In the genomic region with DNA sequence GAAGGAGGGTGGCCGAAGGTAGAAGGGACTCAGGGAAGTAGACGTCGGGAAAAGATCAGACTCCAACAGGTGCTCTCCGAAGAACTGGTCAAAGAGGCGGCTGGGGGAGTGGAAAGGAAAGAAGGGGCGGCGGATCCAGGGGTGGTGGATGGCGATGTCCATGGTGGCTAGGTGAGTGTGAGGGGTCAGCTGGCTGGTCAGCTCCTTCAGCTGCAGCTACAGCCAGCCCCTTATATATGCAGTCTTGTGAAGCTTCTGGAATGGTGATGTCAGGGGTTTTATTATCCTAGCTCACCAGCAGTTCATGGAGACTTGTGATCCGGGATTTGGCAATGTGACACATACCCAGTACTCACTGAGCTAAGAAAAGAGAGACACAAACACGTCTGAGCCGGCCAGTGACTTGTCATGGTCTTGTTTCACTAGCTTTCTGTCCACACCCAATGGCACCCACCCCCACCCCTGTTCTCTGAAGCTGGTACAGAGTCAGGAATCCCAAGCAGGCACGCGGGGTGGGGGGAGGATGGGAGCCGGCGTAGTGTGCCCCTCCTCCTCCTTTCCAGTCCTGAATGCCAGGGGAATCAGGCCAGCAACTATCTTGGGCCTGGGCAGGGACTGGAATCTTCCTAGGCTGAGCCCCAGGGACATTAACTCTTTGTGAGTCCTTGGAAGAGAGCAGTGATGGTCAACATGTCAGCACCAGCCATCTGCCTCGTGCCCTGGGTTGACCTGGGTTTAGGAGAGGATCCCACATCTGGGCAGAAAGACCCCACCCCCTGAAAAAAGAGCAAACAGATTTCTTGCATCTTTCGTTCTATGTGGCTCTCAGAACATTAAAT, we compare ENCODE assay signal across 8 cellular contexts. TPM values are rescaled to one million over a fixed set of nuclear protein-coding genes. Genes with fewer than 3 reads are reported as not detected.
DNase-seq lines count a peak whose midpoint lies in the region; ATAC-seq and TF ChIP-seq lines count a peak whose summit lies in the region.

A gene with protein sequence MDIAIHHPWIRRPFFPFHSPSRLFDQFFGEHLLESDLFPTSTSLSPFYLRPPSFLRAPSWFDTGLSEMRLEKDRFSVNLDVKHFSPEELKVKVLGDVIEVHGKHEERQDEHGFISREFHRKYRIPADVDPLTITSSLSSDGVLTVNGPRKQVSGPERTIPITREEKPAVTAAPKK (minus strand): TSS at position 208 of the 839 bp plus-strand sequence. CDS start 46 bp downstream, at position 162.

- H4K20me1 ChIP-seq in PC-3 (ENCODE audit: low read length): no peaks in the 10 kb centered on the region

- peak within 1 kb of the TSS; percentile 46 to 73 for H3K4ac ChIP-seq in mesenchymal stem cell (ENCODE audit: low read depth in 1 of 2, low read length in 2 of 2)

- BruUV-seq in PC-3 (replicated peaks; lab: Mats Ljungman, UMichigan): no TSS peak

- no peak within 1 kb of the TSS for H3K4me3 ChIP-seq in PC-3 (ENCODE audit: low read length)
- peak within 1 kb of the TSS in 1 of 2 experiments; percentile 86 for H3K4me3 ChIP-seq in mesenchymal stem cell (ENCODE audit: insufficient read depth in 1 of 2, low read depth in 1 of 2, low read length in 2 of 2)

- H3K14ac ChIP-seq in mesenchymal stem cell (ENCODE audit: low read length in 2 of 2): no peak within 1 kb of the TSS

- POLR2A ChIA-PET in PC-3 (lab: Charles Lee; ENCODE audit: unreplicated experiment): no interaction called here

- H2BK120ac ChIP-seq in mesenchymal stem cell (ENCODE audit: low read depth, low read length): peak within 1 kb of the TSS; percentile 27

- no peak within 1 kb of the TSS for H2BK5ac ChIP-seq in mesenchymal stem cell (ENCODE audit: low read depth, low read length, poor library complexity, severe bottlenecking)

- peak within 1 kb of the TSS; percentile 19 to 70 for H3K18ac ChIP-seq in mesenchymal stem cell (ENCODE audit: low read depth in 1 of 2, low read length in 2 of 2)

- H3K27ac ChIP-seq in PC-3 (ENCODE audit: low read length): no peak within 1 kb of the TSS
- peak within 1 kb of the TSS; percentile 65 for H3K27ac ChIP-seq in epithelial cell of prostate
- no peak within 1 kb of the TSS for H3K27ac ChIP-seq in mesenchymal stem cell (ENCODE audit: low read length, poor library complexity, severe bottlenecking)

- ATAC-seq in PC-3: peak; percentile 65
- ATAC-seq in GM19395 (IDR thresholded peaks at IDR 0.05; ENCODE audit: unreplicated experiment): no peak
- ATAC-seq in GM21381 (IDR thresholded peaks at IDR 0.05; ENCODE audit: unreplicated experiment): no peak
- no peak for ATAC-seq in HG02884 (IDR thresholded peaks at IDR 0.05; ENCODE audit: unreplicated experiment)

- H3K4me1 ChIP-seq in PC-3 (ENCODE audit: insufficient read depth, low read length): peaks cover 6% of the 10 kb centered on the region
- peaks cover 10% of the 10 kb centered on the region for H3K4me1 ChIP-seq in mesenchymal stem cell (ENCODE audit: control insufficient read depth, insufficient read depth, low read depth, low read length)

- peak within 1 kb of the TSS; percentile 54 for H3K4me2 ChIP-seq in PC-3 (ENCODE audit: low read length)
- H3K4me2 ChIP-seq in mesenchymal stem cell (ENCODE audit: low read length, poor library complexity, severe bottlenecking): peak within 1 kb of the TSS; percentile 26

- no peaks in the 10 kb centered on the region for H3K27me3 ChIP-seq in PC-3 (ENCODE audit: low read length)
- peaks cover 0 to 17% of the 10 kb centered on the region in 2 experiments for H3K27me3 ChIP-seq in mesenchymal stem cell (ENCODE audit: control insufficient read depth in 1 of 2, insufficient read depth in 1 of 2, low read length in 2 of 2)

- peak within 1 kb of the TSS; percentile 77 for H4K91ac ChIP-seq in mesenchymal stem cell (ENCODE audit: low read length)

- 57% methylated on average over 17 of the region's 17 CpGs for WGBS in mesenchymal stem cell

- H3K36me3 ChIP-seq in PC-3 (ENCODE audit: low read depth, low read length) (no peaks in the 10 kb centered on the region), mesenchymal stem cell (ENCODE audit: control insufficient read depth in 1 of 2, insufficient read depth in 2 of 2, low read depth in 1 of 2, low read length in 2 of 2) (peaks cover 0 to 51% of the 10 kb centered on the region in 2 experiments)

- DNase-seq in PC-3: peak; percentile 61
- peak; percentile 97 for DNase-seq in epithelial cell of prostate (ENCODE audit: low read depth, low spot score)
- peak; percentile 84 for DNase-seq in mesenchymal stem cell
- DNase-seq in type B pancreatic cell (ENCODE audit: extremely low spot score, unreplicated experiment): no peak
- DNase-seq in NCI-H1092 (lab: John Stamatoyannopoulos, UW): no peak

- H3K79me2 ChIP-seq in PC-3 (ENCODE audit: low read length): no peaks in the 10 kb centered on the region

- H3K4me3 Mint-ChIP-seq in type B pancreatic cell: no peak within 1 kb of the TSS

- H3K9me2 ChIP-seq in PC-3 (replicated peaks; ENCODE audit: low read length): no peaks in the 10 kb centered on the region

- H4K8ac ChIP-seq in mesenchymal stem cell (ENCODE audit: low read length): peak within 1 kb of the TSS; percentile 78

- H3K9ac ChIP-seq in PC-3 (ENCODE audit: low read length): no peak within 1 kb of the TSS
- H3K9ac ChIP-seq in mesenchymal stem cell (ENCODE audit: low read length): peak within 1 kb of the TSS; percentile 97

- intact Hi-C loops in PC-3 (cut with micrococcal nuclease): no loop called here

- no peaks in the 10 kb centered on the region for H3K79me1 ChIP-seq in mesenchymal stem cell (replicated peaks; ENCODE audit: low read length, poor library complexity, severe bottlenecking)

- TF ChIP-seq CTCF in PC-3 (conservative IDR thresholded peaks at IDR 0.05; ENCODE audit: low read depth, low read length) (no peak), type B pancreatic cell (conservative IDR thresholded peaks at IDR 0.05) (no peak)

- peak within 1 kb of the TSS in 1 of 2 experiments; percentile 70 for H2BK12ac ChIP-seq in mesenchymal stem cell (ENCODE audit: low read length in 2 of 2)

- H2AFZ ChIP-seq in PC-3 (ENCODE audit: low read length): peak within 1 kb of the TSS; percentile 69
- H2AFZ ChIP-seq in mesenchymal stem cell (ENCODE audit: low read depth, low read length): no peak within 1 kb of the TSS

- peak within 1 kb of the TSS; percentile 46 for H3K27ac Mint-ChIP-seq in type B pancreatic cell

- H3F3A ChIP-seq in PC-3 (ENCODE audit: low read length, unreplicated experiment): no peaks in the 10 kb centered on the region

- H3K9me3 ChIP-seq in PC-3 (ENCODE audit: low read length) (no peaks in the 10 kb centered on the region), mesenchymal stem cell (ENCODE audit: control insufficient read depth, low read length) (no peaks in the 10 kb centered on the region)

- CTCF ChIA-PET in PC-3 (lab: Charles Lee): no interaction called here

- peaks cover 22% of the 10 kb centered on the region for H3K4me1 Mint-ChIP-seq in type B pancreatic cell (ENCODE audit: unreplicated experiment)

- H3K27me3 Mint-ChIP-seq in type B pancreatic cell: peaks cover 4% of the 10 kb centered on the region

- no peaks in the 10 kb centered on the region for H3K9me3 Mint-ChIP-seq in type B pancreatic cell

- H3K23ac ChIP-seq in mesenchymal stem cell (ENCODE audit: low read length in 2 of 2): no peak within 1 kb of the TSS

- H3K36me3 Mint-ChIP-seq in type B pancreatic cell: no peaks in the 10 kb centered on the region

- no peak within 1 kb of the TSS for H2BK15ac ChIP-seq in mesenchymal stem cell (ENCODE audit: low read depth, poor library complexity, severe bottlenecking)

- H2AK5ac ChIP-seq in mesenchymal stem cell (ENCODE audit: low read length, severe bottlenecking): no peak within 1 kb of the TSS

RNA-seq across cellular contexts. Expression of the gene that starts here (rescaled TPM):
- total RNA-seq in PC-3 (2014; rRNA removed) (not detected in 2 replicates), type B pancreatic cell (ENCODE audit: low replicate concordance) (0.48 TPM in 1 of 2 replicates, not detected in the other)
- polyA plus RNA-seq in mesenchymal stem cell (2013, experiment 1 of 2): 9.0 TPM
- polyA plus RNA-seq in mesenchymal stem cell (2013, experiment 2 of 2): 9.8 TPM

Comparison
In these comparisons a context has a peak if more than half of its experiments do, and no peak if none do; other contexts are left out.
1. Peak in DNase-seq, ATAC-seq and H3K4me2 ChIP-seq in PC-3; RNA of the gene not detected or under 1 TPM.
2. DNase-seq: peak in epithelial cell of prostate (single experiment) and mesenchymal stem cell (single experiment); none in type B pancreatic cell (single experiment) and NCI-H1092 (single experiment).